In genomic region chr7:143382126-143382790, GRCh38 we compare ENCODE assay signal across 9 cellular contexts. TPM values are rescaled to one million over a fixed set of nuclear protein-coding genes. Genes with fewer than 3 reads are reported as not detected.
DNase-seq lines count a peak whose midpoint lies in the region; ATAC-seq, FAIRE-seq and TF ChIP-seq lines count a peak whose summit lies in the region.
"Had no signal": no experiment of that assay in that cellular context is flagged by ENCODE, and none has a peak within 500 bp of the region (broad histone marks: within the 10 kb centered on the region; RNA-seq: fewer than 3 reads in every experiment).

No MANE protein-coding gene starts in this region.

- in situ Hi-C loops in astrocyte of the cerebellum (cut with HindIII; ENCODE audit: low sequenced_read_pairs) (no loop called here), HepG2 (cut with HindIII; ENCODE audit: extremely low pct_ligation_motif_present, low pct_unique_long_range_greater_than_20kb) (loop anchor here (5.0 to 25.0 kb wide), 2 partner anchors 35 to 530 kb away; partner anchors contain the start of gene TCAF1)

- POLR2A ChIA-PET in activated CD4-positive, alpha-beta T cell treated with anti-CD3 and anti-CD28 coated beads for 36 hours (lab: Charles Lee) = interaction anchor here (0.6 kb wide), 1 partner anchor 73 kb away, joined by 3 read pairs; no protein-coding TSS in a partner anchor
- POLR2A ChIA-PET in HepG2 (lab: Yijun Ruan, JAX) = interaction anchor here (1.1 to 4.0 kb wide), 2 partner anchors 11 to 14 kb away, joined by 6 to 20 read pairs; no protein-coding TSS in a partner anchor

- peaks cover 5% of the 10 kb centered on the region for H3K36me3 Mint-ChIP-seq in activated CD4-positive, alpha-beta T cell treated with anti-CD3 and anti-CD28 coated beads for 36 hours (ENCODE audit: low read depth)

- peak overlapping the region; percentile 89 for H3K27ac ChIP-seq in HepG2 (ENCODE audit: extremely low read length, insufficient read depth, low read length)
- H3K27ac ChIP-seq in thoracic aorta = peak overlapping the region; percentile 100

- H3K36me3 ChIP-seq in HepG2 (replicated peaks in 1 of 2; ENCODE audit: control insufficient read depth in 1 of 2, insufficient read depth in 2 of 2, low read length in 2 of 2) (peaks cover 0 to 3% of the 10 kb centered on the region in 2 experiments; a peak in 1 of 5 replicates), thoracic aorta (peaks cover 5% of the 10 kb centered on the region)

- H3K4me3 ChIP-seq in astrocyte of the cerebellum (ENCODE audit: low read depth, low read length) (peak overlapping the region; percentile 78), HepG2 (replicated peaks in 1 of 3; ENCODE audit: insufficient read depth in 1 of 3, low read depth in 2 of 3, low read length in 3 of 3) (peak overlapping the region; percentile 94 to 98 (median 98)), thoracic aorta (peak overlapping the region; percentile 100)

- BruUV-seq in HepG2 (replicated peaks; lab: Mats Ljungman, UMichigan) = no TSS peak

- H2AFZ ChIP-seq in HepG2 (ENCODE audit: low read length) = no peak overlapping the region

- TF ChIP-seq EP300 in HepG2 (IDR thresholded peaks at IDR 0.05; ENCODE audit: low read depth in 2 of 2, low read length in 2 of 2) = no peak
- no peak for TF ChIP-seq EP300 in HepG2 (CRISPR knock-in tag; IDR thresholded peaks at IDR 0.05; ENCODE audit: borderline replicate concordance)

- peaks cover 8% of the 10 kb centered on the region; the same call in 1 of the 2 replicates for H4K20me1 ChIP-seq in HepG2 (ENCODE audit: insufficient read depth, low read length)

- intact Hi-C loops in activated CD4-positive, alpha-beta T cell treated with anti-CD3 and anti-CD28 coated beads for 36 hours (cut with DNase I, micrococcal nuclease) = loop anchor here in 1 of 2 experiments (5.0 to 10.0 kb wide), 3 partner anchors 35 to 577 kb away; no protein-coding TSS in a partner anchor
- intact Hi-C loops in HepG2 (cut with micrococcal nuclease; ENCODE audit: unreplicated experiment) = no loop called here

- H3K27me3 Mint-ChIP-seq in activated CD4-positive, alpha-beta T cell treated with anti-CD3 and anti-CD28 coated beads for 36 hours = no peaks in the 10 kb centered on the region

- H3K9me3 ChIP-seq in HepG2 (ENCODE audit: low read length) (no peaks in the 10 kb centered on the region), thoracic aorta (no peaks in the 10 kb centered on the region)

- no peak for TF ChIP-seq RAD21 in HepG2 (CRISPR knock-in tag; IDR thresholded peaks at IDR 0.05)

- DNase-seq in activated CD4-positive, alpha-beta T cell treated with anti-CD3 and anti-CD28 coated beads for 36 hours = no peak
- DNase-seq in activated CD4-positive, alpha-beta T cell treated with anti-CD3 and anti-CD28 coated beads, Interleukin-2, amount 50 U/mL, for 48 hours = no peak
- no peak for DNase-seq in astrocyte of the cerebellum (ENCODE audit: low read depth)
- DNase-seq in HepG2 (ENCODE audit: low spot score) = no peak
- no peak for DNase-seq in thoracic aorta (ENCODE audit: low spot score)
- DNase-seq in foreskin melanocyte = no peak
- no peak for DNase-seq in ecto neural progenitor cell (ENCODE audit: low spot score)

- ATAC-seq in activated CD4-positive, alpha-beta T cell treated with anti-CD3 and anti-CD28 coated beads for 36 hours = no peak
- ATAC-seq in HepG2 = no peak
- no peak for ATAC-seq in thoracic aorta (ENCODE audit: insufficient number of reproducible peaks, low FRiP score, low read depth)
- ATAC-seq in GM18861 (IDR thresholded peaks at IDR 0.05; ENCODE audit: unreplicated experiment) = no peak

- no peaks in the 10 kb centered on the region for H3K27me3 ChIP-seq in HepG2 (ENCODE audit: control insufficient read depth in 1 of 2, insufficient read depth in 2 of 2, low read length in 2 of 2)
- no peaks in the 10 kb centered on the region for H3K27me3 ChIP-seq in thoracic aorta (replicated peaks; ENCODE audit: insufficient read depth)

- no peaks in the 10 kb centered on the region for H3K9me3 Mint-ChIP-seq in activated CD4-positive, alpha-beta T cell treated with anti-CD3 and anti-CD28 coated beads for 36 hours (ENCODE audit: low read depth)
- H3K9me3 Mint-ChIP-seq: CD14-positive monocyte had no signal

- WGBS in HepG2 (ENCODE audit: low lambda C conversion rate) = 28% methylated on average over 4 of the region's 21 CpGs

- FAIRE-seq in HepG2 (lab: Jason Lieb, UNC) = no peak

- peaks cover 22% of the 10 kb centered on the region for H3K4me1 Mint-ChIP-seq in activated CD4-positive, alpha-beta T cell treated with anti-CD3 and anti-CD28 coated beads for 36 hours

- H3K4me2 ChIP-seq in HepG2 (ENCODE audit: low read depth, low read length) = peak overlapping the region; percentile 86

- H3K79me2 ChIP-seq in HepG2 (ENCODE audit: insufficient read depth, low read length) = peaks cover 12% of the 10 kb centered on the region

- CTCF ChIA-PET in activated CD4-positive, alpha-beta T cell treated with anti-CD3 and anti-CD28 coated beads for 36 hours (lab: Charles Lee) = interaction anchor here (1.1 kb wide), 1 partner anchor 24 kb away, joined by 4 read pairs; no protein-coding TSS in a partner anchor
- CTCF ChIA-PET in HepG2 (lab: Yijun Ruan, JAX; ENCODE audit: low intra/inter-chr PET ratio, low total read pairs) = no interaction called here

- 0 out of 4 replicates have a peak, but pooled peaks of 1 of the 2 experiments have one; percentile 5 for TF ChIP-seq POLR2A in HepG2 (IDR thresholded peaks at IDR 0.05; ENCODE audit: insufficient read depth in 1 of 2, low read depth in 2 of 2, low read length in 2 of 2)

- H3K27ac Mint-ChIP-seq in activated CD4-positive, alpha-beta T cell treated with anti-CD3 and anti-CD28 coated beads for 36 hours = peak overlapping the region; percentile 30

- H3K4me3 Mint-ChIP-seq in activated CD4-positive, alpha-beta T cell treated with anti-CD3 and anti-CD28 coated beads for 36 hours = peak overlapping the region; percentile 82
- H3K4me3 Mint-ChIP-seq: CD14-positive monocyte had no signal

- H3K9ac ChIP-seq in HepG2 (ENCODE audit: insufficient read depth, low read depth, low read length) = peak overlapping the region; percentile 88

- H3K4me1 ChIP-seq in HepG2 (ENCODE audit: insufficient read depth, low read length) (peaks cover 63% of the 10 kb centered on the region), thoracic aorta (ENCODE audit: control insufficient read depth in 1 of 2, low read depth in 2 of 2) (peaks cover 44 to 74% of the 10 kb centered on the region in 2 donors)

- TF ChIP-seq CTCF in astrocyte of the cerebellum (IDR thresholded peaks at IDR 0.05; ENCODE audit: low read depth, low read length, missing control alignments) (no peak), HepG2 (CRISPR knock-in tag; IDR thresholded peaks at IDR 0.05) (no peak), thoracic aorta (IDR thresholded peaks at IDR 0.05) (no peak)

RNA-seq across cellular contexts. Expression of gene ZYX, which starts 1.1 kb away (rescaled TPM):
- 100 to 1,000 TPM; 103 to 148 TPM for total RNA-seq in activated CD4-positive, alpha-beta T cell treated with anti-CD3 and anti-CD28 coated beads for 36 hours
- total RNA-seq in HepG2 (2016; rRNA removed; fragmentation: Illumina TruSeq; extraction: Trizol) (13.1 and 13.7 TPM in 2 replicates), thoracic aorta (100 to 1,000 TPM; 234 to 287 TPM)
- 4.5 and 5.0 TPM in 2 replicates for total RNA-seq in HepG2 (2016; cell fraction: cytosol; rRNA removed; fragmentation: Illumina TruSeq; extraction: Trizol; ENCODE audit: low read depth)
- total RNA-seq in HepG2 (2016; cell fraction: insoluble cytoplasmic fraction; rRNA removed; fragmentation: Illumina TruSeq; extraction: Trizol) = 13.1 and 14.8 TPM in 2 replicates
- total RNA-seq in HepG2 (2016; cell fraction: membrane; rRNA removed; fragmentation: Illumina TruSeq; extraction: Trizol) = 14.4 and 16.8 TPM in 2 replicates
- 17.7 and 17.8 TPM in 2 replicates for total RNA-seq in HepG2 (2016; cell fraction: nucleus; rRNA removed; fragmentation: Illumina TruSeq; extraction: Trizol)
- polyA plus RNA-seq in HepG2 (2011; rRNA removed) = 9.9 and 10.5 TPM in 2 replicates
- polyA plus RNA-seq in HepG2 (2011; cell fraction: cytosol; rRNA removed) = 5.3 and 6.8 TPM in 2 replicates
- 39.4 and 48.1 TPM in 2 replicates for polyA plus RNA-seq in HepG2 (2011; cell fraction: nucleus; rRNA removed)
- polyA plus RNA-seq in HepG2 (2012) = 28.9 and 45.1 TPM in 2 replicates
- polyA plus RNA-seq in HepG2 (2016; cell fraction: cytosol; fragmentation: Illumina TruSeq; extraction: Trizol; ENCODE audit: low read depth) = 21.1 and 21.6 TPM in 2 replicates
- 42.5 and 68.7 TPM in 2 replicates for polyA plus RNA-seq in HepG2 (2016; cell fraction: insoluble cytoplasmic fraction; fragmentation: Illumina TruSeq; extraction: Trizol; ENCODE audit: low read depth)
- polyA plus RNA-seq in HepG2 (2016; cell fraction: membrane; fragmentation: Illumina TruSeq; extraction: Trizol; ENCODE audit: low read depth) = 38.4 and 41.1 TPM in 2 replicates
- 65.4 and 70.0 TPM in 2 replicates for polyA plus RNA-seq in HepG2 (2016; cell fraction: nucleus; fragmentation: Illumina TruSeq; extraction: Trizol; ENCODE audit: insufficient read depth, low read depth)
- polyA minus RNA-seq in HepG2 (2011; rRNA and poly(A)+ RNA removed; ENCODE audit: low replicate concordance) = 21.6 and 35.6 TPM in 2 replicates
- polyA minus RNA-seq in HepG2 (2011; cell fraction: cytosol; rRNA and poly(A)+ RNA removed) = 17.9 and 21.7 TPM in 2 replicates
- 22.5 and 32.2 TPM in 2 replicates for polyA minus RNA-seq in HepG2 (2011; cell fraction: nucleus; rRNA and poly(A)+ RNA removed)

RNA-seq across cellular contexts. Expression of gene FAM131B, which starts 19.7 kb away (rescaled TPM):
- total RNA-seq in activated CD4-positive, alpha-beta T cell treated with anti-CD3 and anti-CD28 coated beads for 36 hours = 1 to 10 TPM; 1.7 to 1.8 TPM
- total RNA-seq in HepG2 (2016; rRNA removed; fragmentation: Illumina TruSeq; extraction: Trizol) (0.07 TPM in 1 of 2 replicates, not detected in the other), thoracic aorta (1 to 10 TPM; 2.3 to 3.3 TPM)
- not detected in 2 replicates for total RNA-seq in HepG2 (2016; cell fraction: cytosol; rRNA removed; fragmentation: Illumina TruSeq; extraction: Trizol; ENCODE audit: low read depth)
- total RNA-seq in HepG2 (2016; cell fraction: insoluble cytoplasmic fraction; rRNA removed; fragmentation: Illumina TruSeq; extraction: Trizol) = 0.15 TPM in 1 of 2 replicates, not detected in the other
- not detected in 2 replicates for total RNA-seq in HepG2 (2016; cell fraction: membrane; rRNA removed; fragmentation: Illumina TruSeq; extraction: Trizol)
- total RNA-seq in HepG2 (2016; cell fraction: nucleus; rRNA removed; fragmentation: Illumina TruSeq; extraction: Trizol) = not detected in 2 replicates
- not detected in 2 replicates for polyA plus RNA-seq in HepG2 (2011; rRNA removed)
- polyA plus RNA-seq in HepG2 (2011; cell fraction: cytosol; rRNA removed) = not detected in 2 replicates
- polyA plus RNA-seq in HepG2 (2011; cell fraction: nucleus; rRNA removed) = not detected in 2 replicates
- polyA plus RNA-seq in HepG2 (2012) = not detected in 2 replicates
- not detected in 2 replicates for polyA plus RNA-seq in HepG2 (2016; cell fraction: cytosol; fragmentation: Illumina TruSeq; extraction: Trizol; ENCODE audit: low read depth)
- not detected in 2 replicates for polyA plus RNA-seq in HepG2 (2016; cell fraction: insoluble cytoplasmic fraction; fragmentation: Illumina TruSeq; extraction: Trizol; ENCODE audit: low read depth)
- polyA plus RNA-seq in HepG2 (2016; cell fraction: membrane; fragmentation: Illumina TruSeq; extraction: Trizol; ENCODE audit: low read depth) = not detected in 2 replicates
- polyA plus RNA-seq in HepG2 (2016; cell fraction: nucleus; fragmentation: Illumina TruSeq; extraction: Trizol; ENCODE audit: insufficient read depth, low read depth) = not detected in 2 replicates
- polyA minus RNA-seq in HepG2 (2011; rRNA and poly(A)+ RNA removed; ENCODE audit: low replicate concordance) = 0.54 TPM in 1 of 2 replicates, not detected in the other
- polyA minus RNA-seq in HepG2 (2011; cell fraction: cytosol; rRNA and poly(A)+ RNA removed) = not detected in 2 replicates
- not detected in 2 replicates for polyA minus RNA-seq in HepG2 (2011; cell fraction: nucleus; rRNA and poly(A)+ RNA removed)

RNA-seq across cellular contexts. Expression of gene EPHA1, which starts 26.4 kb away (rescaled TPM):
- 1 to 10 TPM; 2.4 to 2.8 TPM for total RNA-seq in activated CD4-positive, alpha-beta T cell treated with anti-CD3 and anti-CD28 coated beads for 36 hours
- total RNA-seq in HepG2 (2016; rRNA removed; fragmentation: Illumina TruSeq; extraction: Trizol) (7.7 and 17.1 TPM in 2 replicates), thoracic aorta (under 1 TPM; 0.41 to 0.49 TPM)
- 2.7 and 3.2 TPM in 2 replicates for total RNA-seq in HepG2 (2016; cell fraction: cytosol; rRNA removed; fragmentation: Illumina TruSeq; extraction: Trizol; ENCODE audit: low read depth)
- 7.0 and 14.9 TPM in 2 replicates for total RNA-seq in HepG2 (2016; cell fraction: insoluble cytoplasmic fraction; rRNA removed; fragmentation: Illumina TruSeq; extraction: Trizol)
- 5.7 and 6.3 TPM in 2 replicates for total RNA-seq in HepG2 (2016; cell fraction: membrane; rRNA removed; fragmentation: Illumina TruSeq; extraction: Trizol)
- total RNA-seq in HepG2 (2016; cell fraction: nucleus; rRNA removed; fragmentation: Illumina TruSeq; extraction: Trizol) = 14.0 and 17.5 TPM in 2 replicates
- 4.6 and 8.1 TPM in 2 replicates for polyA plus RNA-seq in HepG2 (2011; rRNA removed)
- polyA plus RNA-seq in HepG2 (2011; cell fraction: cytosol; rRNA removed) = 4.3 and 5.5 TPM in 2 replicates
- 9.8 and 14.1 TPM in 2 replicates for polyA plus RNA-seq in HepG2 (2011; cell fraction: nucleus; rRNA removed)
- 4.8 and 5.8 TPM in 2 replicates for polyA plus RNA-seq in HepG2 (2012)
- 1.9 and 2.5 TPM in 2 replicates for polyA plus RNA-seq in HepG2 (2016; cell fraction: cytosol; fragmentation: Illumina TruSeq; extraction: Trizol; ENCODE audit: low read depth)
- polyA plus RNA-seq in HepG2 (2016; cell fraction: insoluble cytoplasmic fraction; fragmentation: Illumina TruSeq; extraction: Trizol; ENCODE audit: low read depth) = 4.8 and 8.3 TPM in 2 replicates
- polyA plus RNA-seq in HepG2 (2016; cell fraction: membrane; fragmentation: Illumina TruSeq; extraction: Trizol; ENCODE audit: low read depth) = 2.9 and 3.6 TPM in 2 replicates
- polyA plus RNA-seq in HepG2 (2016; cell fraction: nucleus; fragmentation: Illumina TruSeq; extraction: Trizol; ENCODE audit: insufficient read depth, low read depth) = 17.9 and 25.7 TPM in 2 replicates
- 0.07 and 13.9 TPM in 2 replicates for polyA minus RNA-seq in HepG2 (2011; rRNA and poly(A)+ RNA removed; ENCODE audit: low replicate concordance)
- 4.2 and 4.4 TPM in 2 replicates for polyA minus RNA-seq in HepG2 (2011; cell fraction: cytosol; rRNA and poly(A)+ RNA removed)
- 8.0 and 8.8 TPM in 2 replicates for polyA minus RNA-seq in HepG2 (2011; cell fraction: nucleus; rRNA and poly(A)+ RNA removed)
